ENCODE assay signal across 24 cellular contexts in genomic region chr4:53721276-53721675, GRCh38.
"Had no signal": no experiment of that assay in that cellular context is flagged by ENCODE, and none has a peak within 500 bp of the region (broad histone marks: within the 10 kb centered on the region; RNA-seq: fewer than 3 reads in every experiment).

No MANE protein-coding gene starts in this region.

- DNase-seq: dermis blood vessel endothelial cell; esophagus squamous epithelium; foreskin keratinocyte; kidney; left cardiac atrium; left ventricle myocardium inferior; lower lobe of right lung; nucleus accumbens; ovary; sigmoid colon; small intestine; stimulated activated CD4-positive, alpha-beta T cell treated with anti-CD3 and anti-CD28 coated beads, Interleukin-12 subunit alpha, Interleukin-12 subunit beta, amount 100 ng/mL, for 4 hours; stimulated activated CD4-positive, alpha-beta T cell treated with anti-CD3 and anti-CD28 coated beads, Interleukin-2, amount 100 ng/mL, for 48 hours; stimulated activated naive CD4-positive, alpha-beta T cell treated with Interleukin-2 at 50 U/mL for 16 hours; thyroid gland; upper lobe of right lung had no signal

- H3K27ac ChIP-seq: esophagus squamous epithelium, foreskin keratinocyte, hepatocyte, left ventricle myocardium inferior, lower lobe of right lung, neural progenitor cell, ovary, right atrium auricular region, sigmoid colon, suprapubic skin, thyroid gland, upper lobe of right lung, vagina had no signal

- ATAC-seq: foreskin keratinocyte; left cardiac atrium; lower lobe of right lung; natural killer cell treated with Interleukin-12 subunit alpha and Interleukin-12 subunit beta and Interleukin-15 and Interleukin-18, amount 100 ng/mL, for 72 hours; upper lobe of right lung had no signal

- H3K9ac ChIP-seq: neural progenitor cell had no signal

- H3K4me3 Mint-ChIP-seq: memory B cell; mesothelial cell of epicardium; natural killer cell treated with Interleukin-12 subunit alpha and Interleukin-12 subunit beta and Interleukin-15 and Interleukin-18, amount 100 ng/mL, for 72 hours; neural progenitor cell had no signal

- H2AFZ ChIP-seq: hepatocyte, neural progenitor cell had no signal

- H3K36me3 Mint-ChIP-seq: mesothelial cell of epicardium; natural killer cell treated with Interleukin-12 subunit alpha and Interleukin-12 subunit beta and Interleukin-15 and Interleukin-18, amount 100 ng/mL, for 72 hours; neural progenitor cell had no signal

- H3K9me3 Mint-ChIP-seq: memory B cell; mesothelial cell of epicardium; natural killer cell treated with Interleukin-12 subunit alpha and Interleukin-12 subunit beta and Interleukin-15 and Interleukin-18, amount 100 ng/mL, for 72 hours; neural progenitor cell had no signal

- H3K9me3 ChIP-seq: esophagus squamous epithelium, left ventricle myocardium inferior, lower lobe of right lung, ovary, right atrium auricular region, sigmoid colon, suprapubic skin, thyroid gland, upper lobe of right lung, vagina had no signal

- H3K27me3 ChIP-seq: hepatocyte, neural progenitor cell, ovary, right atrium auricular region, sigmoid colon, suprapubic skin, thyroid gland, upper lobe of right lung, vagina had no signal

- H3K79me2 ChIP-seq: hepatocyte had no signal

- H3K4me2 ChIP-seq: hepatocyte, neural progenitor cell had no signal

- H3K27ac Mint-ChIP-seq: memory B cell; mesothelial cell of epicardium; natural killer cell treated with Interleukin-12 subunit alpha and Interleukin-12 subunit beta and Interleukin-15 and Interleukin-18, amount 100 ng/mL, for 72 hours; neural progenitor cell had no signal

- H3K4me3 ChIP-seq: esophagus squamous epithelium, hepatocyte, left ventricle myocardium inferior, lower lobe of right lung, neural progenitor cell, ovary, right atrium auricular region, sigmoid colon, suprapubic skin, thyroid gland, upper lobe of right lung, vagina had no signal

- H3K4me1 ChIP-seq: esophagus squamous epithelium, foreskin keratinocyte, left ventricle myocardium inferior, lower lobe of right lung, neural progenitor cell, right atrium auricular region, sigmoid colon, suprapubic skin, upper lobe of right lung, vagina had no signal

- H3K4me1 Mint-ChIP-seq: neural progenitor cell had no signal

- H3K36me3 ChIP-seq: esophagus squamous epithelium, left ventricle myocardium inferior, lower lobe of right lung, neural progenitor cell, ovary, right atrium auricular region, sigmoid colon, suprapubic skin, thyroid gland, upper lobe of right lung, vagina had no signal
